14 cellular contexts compared by ENCODE assay signal in the genomic region with DNA sequence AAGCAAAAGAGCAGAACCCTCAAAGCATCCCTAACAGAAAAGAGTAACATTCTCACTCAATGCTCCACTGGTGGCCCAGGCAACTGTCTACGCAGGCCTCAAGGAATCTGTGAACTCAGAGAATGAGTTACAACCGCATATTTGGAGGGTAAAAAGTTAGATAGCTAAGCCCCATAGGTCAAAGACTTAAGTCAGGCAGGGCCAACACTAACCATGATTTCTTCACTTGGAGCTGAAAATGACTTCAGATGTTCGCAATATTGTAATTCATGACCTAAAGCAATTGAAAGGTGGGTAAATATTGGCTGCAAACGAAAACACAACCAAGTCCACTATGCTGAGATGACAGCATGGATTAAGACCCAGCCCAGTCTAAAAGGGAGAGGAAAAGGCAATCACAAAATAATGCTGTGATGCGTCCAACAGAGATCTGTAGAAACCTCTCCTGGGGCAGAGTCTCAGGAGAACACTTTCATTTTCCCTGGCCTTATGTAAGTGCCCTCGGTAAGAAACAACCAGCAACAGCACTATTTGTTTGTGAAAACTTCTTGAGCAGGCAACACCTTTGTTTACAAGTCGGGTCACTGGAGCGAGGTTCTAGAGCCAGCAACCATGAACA.
DNase-seq lines count a peak whose midpoint lies in the region; ATAC-seq and TF ChIP-seq lines count a peak whose summit lies in the region.
"Had no signal": no experiment of that assay in that cellular context is flagged by ENCODE, and none has a peak within 500 bp of the region (broad histone marks: within the 10 kb centered on the region; RNA-seq: fewer than 3 reads in every experiment).

No MANE protein-coding gene starts in this region.

- no peak overlapping the region for H3K4me3 Mint-ChIP-seq in mesothelial cell of epicardium
- H3K4me3 Mint-ChIP-seq: HFFc6; naive thymus-derived CD4-positive, alpha-beta T cell had no signal

- no peak for TF ChIP-seq CTCF in mesothelial cell of epicardium (IDR thresholded peaks at IDR 0.05; ENCODE audit: unreplicated experiment)

- H3K36me3 Mint-ChIP-seq in mesothelial cell of epicardium, result peaks cover 36% of the 10 kb centered on the region
- H3K36me3 Mint-ChIP-seq: naive thymus-derived CD4-positive, alpha-beta T cell had no signal

- peak overlapping the region; percentile 5; the same call in 1 of the 2 replicates for H3K27ac ChIP-seq in SJSA1
- peak overlapping the region; percentile 81 for H3K27ac ChIP-seq in subcutaneous abdominal adipose tissue (ENCODE audit: low read depth, low read length)

- H3K9ac ChIP-seq in subcutaneous abdominal adipose tissue (ENCODE audit: low read length in 5 of 5), result no peak overlapping the region

- DNase-seq in SJSA1 (ENCODE audit: low read depth in 1 of 2, low spot score in 2 of 2), result no peak
- peak; percentile 25 for DNase-seq in fibroblast of peridontal ligament (ENCODE audit: extremely low read depth)
- no peak for DNase-seq in mesothelial cell of epicardium (ENCODE audit: low spot score in 2 of 2, unreplicated experiment in 2 of 2)
- no peak for DNase-seq in germinal center (ENCODE audit: low spot score)
- no peak for DNase-seq in NCI-H446 (lab: John Stamatoyannopoulos, UW)
- DNase-seq: HFFc6; naive thymus-derived CD4-positive, alpha-beta T cell; NCI-H1105; NCI-H526 treated with DMSO at 0.1 percent for 48 hours; SHP77; stimulated activated CD4-positive, alpha-beta T cell treated with anti-CD3 and anti-CD28 coated beads, Interleukin-12 subunit alpha, Interleukin-12 subunit beta, amount 100 ng/mL, for 4 hours had no signal

- H3K9me3 ChIP-seq in SJSA1 (replicated peaks) (no peaks in the 10 kb centered on the region), subcutaneous abdominal adipose tissue (ENCODE audit: control insufficient read depth in 5 of 5, low read length in 5 of 5) (no peaks in the 10 kb centered on the region)

- H3K9me3 Mint-ChIP-seq in mesothelial cell of epicardium, result no peaks in the 10 kb centered on the region
- H3K9me3 Mint-ChIP-seq: HFFc6 had no signal

- H3K27me3 Mint-ChIP-seq in mesothelial cell of epicardium (ENCODE audit: low read depth), result no peaks in the 10 kb centered on the region

- peaks cover 92% of the 10 kb centered on the region for H3K36me3 ChIP-seq in SJSA1
- H3K36me3 ChIP-seq in subcutaneous abdominal adipose tissue (ENCODE audit: control insufficient read depth in 5 of 5, insufficient read depth in 5 of 5, low read length in 5 of 5), result peaks cover under 1 to 78% (median 30%) of the 10 kb centered on the region in 5 donors

- H3K4me1 Mint-ChIP-seq in mesothelial cell of epicardium, result peaks cover 33% of the 10 kb centered on the region

- ATAC-seq in GM21528 (IDR thresholded peaks at IDR 0.05; ENCODE audit: low FRiP score, unreplicated experiment) (no peak), HG02759 (IDR thresholded peaks at IDR 0.05; ENCODE audit: unreplicated experiment) (no peak)
- ATAC-seq: naive thymus-derived CD4-positive, alpha-beta T cell had no signal

- H3K4me3 ChIP-seq in SJSA1 (no peak overlapping the region), subcutaneous abdominal adipose tissue (ENCODE audit: low read depth in 1 of 5, low read length in 5 of 5) (no peak overlapping the region)

- H3K4me1 ChIP-seq in SJSA1 (replicated peaks), result peaks cover 40% of the 10 kb centered on the region
- peaks cover 4 to 41% (median 29%) of the 10 kb centered on the region in 5 donors for H3K4me1 ChIP-seq in subcutaneous abdominal adipose tissue (ENCODE audit: control insufficient read depth in 5 of 5, insufficient read depth in 5 of 5, low read length in 5 of 5)

- H3K27me3 ChIP-seq in SJSA1 (replicated peaks), result no peaks in the 10 kb centered on the region
- no peaks in the 10 kb centered on the region for H3K27me3 ChIP-seq in subcutaneous abdominal adipose tissue (ENCODE audit: control insufficient read depth in 5 of 5, insufficient read depth in 4 of 5, low read length in 5 of 5)

- H3K27ac Mint-ChIP-seq in mesothelial cell of epicardium, result peak overlapping the region; percentile 68
- H3K27ac Mint-ChIP-seq: HFFc6 had no signal
